In the genomic region with DNA sequence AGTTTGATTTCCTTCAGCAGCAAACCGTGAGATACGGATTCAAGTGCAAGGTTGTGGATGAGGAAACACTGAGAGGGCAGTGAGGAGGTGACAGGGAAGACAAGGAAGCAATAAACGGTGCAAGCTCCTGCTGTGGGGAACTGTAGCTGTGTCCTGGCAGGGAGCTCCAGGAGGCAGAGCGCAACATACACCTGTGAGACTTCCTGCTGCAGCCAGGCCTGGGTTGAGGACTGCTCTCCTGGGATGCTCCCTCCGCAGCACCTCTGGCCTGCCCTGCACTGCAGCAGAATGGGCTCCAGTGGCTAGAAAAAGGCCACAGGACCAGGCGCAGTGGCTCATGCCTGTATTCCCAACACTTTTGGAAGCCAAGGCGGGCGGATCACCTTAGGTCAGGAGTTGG, we compare ENCODE assay signal across 18 cellular contexts.
DNase-seq lines count a peak whose midpoint lies in the region; TF ChIP-seq lines count a peak whose summit lies in the region.
"Had no signal": no experiment of that assay in that cellular context is flagged by ENCODE, and none has a peak within 500 bp of the region (broad histone marks: within the 10 kb centered on the region; RNA-seq: fewer than 3 reads in every experiment).

No MANE protein-coding gene starts in this region.

- no peaks in the 10 kb centered on the region for H3K27me3 Mint-ChIP-seq in endodermal cell (ENCODE audit: insufficient read depth)
- peaks cover 7% of the 10 kb centered on the region for H3K27me3 Mint-ChIP-seq in chondrocyte (ENCODE audit: low read depth)

- H3K27ac ChIP-seq in endodermal cell (ENCODE audit: low read depth, low read length) (no peak overlapping the region), neuronal stem cell (replicated peaks; ENCODE audit: low read length) (no peak overlapping the region)

- no peaks in the 10 kb centered on the region for H3K9me3 Mint-ChIP-seq in endodermal cell
- H3K9me3 Mint-ChIP-seq in chondrocyte (ENCODE audit: low read depth), result no peaks in the 10 kb centered on the region

- H3K4ac ChIP-seq in neuronal stem cell (ENCODE audit: low read length), result no peak overlapping the region

- H3K4me3 ChIP-seq in H7 (ENCODE audit: insufficient read depth, low read depth, low read length) (no peak overlapping the region), endodermal cell (ENCODE audit: low read length) (no peak overlapping the region), neuronal stem cell (ENCODE audit: low read length in 2 of 2) (no peak overlapping the region)
- H3K4me3 ChIP-seq: HAP-1, MG63 had no signal

- H3K4me1 Mint-ChIP-seq in endodermal cell (peaks cover 20% of the 10 kb centered on the region), chondrocyte (ENCODE audit: low read depth) (no peaks in the 10 kb centered on the region)

- H3K14ac ChIP-seq in neuronal stem cell (ENCODE audit: low read length), result peak overlapping the region; percentile 14

- H3K27ac Mint-ChIP-seq in endodermal cell (no peak overlapping the region), chondrocyte (ENCODE audit: unreplicated experiment) (no peak overlapping the region)

- H3K4me1 ChIP-seq in endodermal cell (ENCODE audit: control insufficient read depth, insufficient read depth, low read length) (no peaks in the 10 kb centered on the region), neuronal stem cell (ENCODE audit: control insufficient read depth in 2 of 2, insufficient read depth in 1 of 2, low read depth in 1 of 2, low read length in 2 of 2) (peaks cover 0 to 3% of the 10 kb centered on the region in 2 donors)
- H3K4me1 ChIP-seq: HAP-1 had no signal

- no peak overlapping the region for H3K4me3 Mint-ChIP-seq in endodermal cell
- H3K4me3 Mint-ChIP-seq in chondrocyte (ENCODE audit: unreplicated experiment), result no peak overlapping the region

- no peak overlapping the region for H3K4me2 ChIP-seq in neuronal stem cell (ENCODE audit: insufficient read depth, low read length, poor library complexity, severe bottlenecking)
- H3K4me2 ChIP-seq: SK-N-SH had no signal

- peak overlapping the region; percentile 36 for H2BK12ac ChIP-seq in neuronal stem cell (ENCODE audit: low read length)

- no peak for TF ChIP-seq CTCF in endodermal cell (conservative IDR thresholded peaks at IDR 0.05)
- TF ChIP-seq CTCF in chondrocyte (IDR thresholded peaks at IDR 0.05), result no peak

- H2AK5ac ChIP-seq in neuronal stem cell (ENCODE audit: low read depth, low read length), result no peak overlapping the region

- no peaks in the 10 kb centered on the region for H3K36me3 ChIP-seq in H7 (replicated peaks; ENCODE audit: control insufficient read depth, insufficient read depth, low read length)
- H3K36me3 ChIP-seq in endodermal cell (ENCODE audit: control insufficient read depth, insufficient read depth, low read length), result no peaks in the 10 kb centered on the region
- H3K36me3 ChIP-seq in neuronal stem cell (replicated peaks in 1 of 2; ENCODE audit: control insufficient read depth in 2 of 2, insufficient read depth in 2 of 2, low read length in 2 of 2), result peaks cover 1 to 2% of the 10 kb centered on the region in 2 donors
- H3K36me3 ChIP-seq: HAP-1, MG63 had no signal

- no peak overlapping the region for H3K18ac ChIP-seq in neuronal stem cell (ENCODE audit: low read length)

- H3K9me3 ChIP-seq in endodermal cell (ENCODE audit: control insufficient read depth, low read length) (no peaks in the 10 kb centered on the region), neuronal stem cell (replicated peaks in 1 of 2; ENCODE audit: control insufficient read depth in 2 of 2, insufficient read depth in 1 of 2, low read depth in 1 of 2, low read length in 2 of 2) (no peaks in the 10 kb centered on the region)
- H3K9me3 ChIP-seq: HAP-1, MG63, SK-N-SH had no signal

- no peak overlapping the region for H2BK120ac ChIP-seq in neuronal stem cell (ENCODE audit: low read depth, low read length)

- DNase-seq in NCI-H1417 (lab: John Stamatoyannopoulos, UW), result peak in 2 of 3 experiments; percentile 28 to 43
- no peak for DNase-seq in NCI-H1417 treated with DMSO at 0.1 percent for 48 hours (lab: John Stamatoyannopoulos, UW)
- peak; percentile 10 for DNase-seq in H7
- peak; percentile 59 for DNase-seq in endodermal cell
- DNase-seq in neuronal stem cell (ENCODE audit: low spot score), result no peak
- no peak for DNase-seq in chondrocyte (ENCODE audit: low spot score)
- DNase-seq in UCSD-AML1 (lab: John Stamatoyannopoulos, UW; ENCODE audit: unreplicated experiment), result no peak
- DNase-seq in HUDEP-2 (lab: John Stamatoyannopoulos, UW; ENCODE audit: unreplicated experiment in 76 of 76), result no peak
- DNase-seq: Calu3, IMR-90, KG1, MG63, NCI-H2029, NCI-H2227 treated with DMSO at 0.1 percent for 48 hours, NCI-H748 treated with DMSO at 0.1 percent for 48 hours, SK-N-SH, SW 1271 had no signal

- no peaks in the 10 kb centered on the region for H3K27me3 ChIP-seq in H7 (ENCODE audit: control insufficient read depth, insufficient read depth, low read length)
- no peaks in the 10 kb centered on the region for H3K27me3 ChIP-seq in endodermal cell (ENCODE audit: control insufficient read depth, insufficient read depth, low read length, poor library complexity, severe bottlenecking)
- no peaks in the 10 kb centered on the region for H3K27me3 ChIP-seq in neuronal stem cell (ENCODE audit: control insufficient read depth in 3 of 3, insufficient read depth in 3 of 3, low read depth in 1 of 3, low read length in 3 of 3)
- H3K27me3 ChIP-seq: MG63 had no signal

- 73 to 75% methylated on average over 6 to 8 of the region's 8 CpGs for WGBS in endodermal cell (ENCODE audit: insufficient coverage in 1 of 2, insufficient read length in 1 of 2), 2 experiments
- no CpG with 5 or more reads among the region's 8 CpGs for WGBS in neuronal stem cell (ENCODE audit: extremely low coverage in 2 of 2, insufficient read length in 2 of 2, insufficient replicate concordance in 1 of 2), 2 donors

- no peak overlapping the region for H2BK5ac ChIP-seq in neuronal stem cell (ENCODE audit: low read length)

- H3K36me3 Mint-ChIP-seq in endodermal cell (ENCODE audit: low read depth) (no peaks in the 10 kb centered on the region), chondrocyte (ENCODE audit: low read depth) (no peaks in the 10 kb centered on the region)

- no peak overlapping the region for H4K91ac ChIP-seq in neuronal stem cell (ENCODE audit: low read depth, low read length, poor library complexity)

- H3K79me1 ChIP-seq in neuronal stem cell (ENCODE audit: low read depth, low read length), result no peaks in the 10 kb centered on the region

- H2BK15ac ChIP-seq in neuronal stem cell (ENCODE audit: low read length), result no peak overlapping the region

- H3K9ac ChIP-seq in endodermal cell (ENCODE audit: extremely low read depth, low read length, poor library complexity, severe bottlenecking) (no peak overlapping the region), neuronal stem cell (ENCODE audit: low read depth, low read length, poor library complexity) (no peak overlapping the region)
- H3K9ac ChIP-seq: SK-N-SH had no signal

- no peak overlapping the region for H3K23ac ChIP-seq in neuronal stem cell (ENCODE audit: low read depth, low read length, poor library complexity)

- H4K8ac ChIP-seq in neuronal stem cell (ENCODE audit: low read depth, low read length), result no peak overlapping the region

- no peak overlapping the region for H2AFZ ChIP-seq in neuronal stem cell (ENCODE audit: low read length)

Comparison
In these comparisons a context has a peak if more than half of its experiments do, and no peak if none do; other contexts are left out.
1. DNase-seq: peak in NCI-H1417 (2 of 3), H7 (single experiment) and endodermal cell (single experiment); none in NCI-H1417 treated with DMSO at 0.1 percent for 48 hours (single experiment), neuronal stem cell (single experiment), chondrocyte (single experiment), UCSD-AML1 (single experiment) and HUDEP-2 (0 of 76).